Comparison of ENCODE assay signal across 11 cellular contexts in genomic region chr10:59991117-59991516, GRCh38.
DNase-seq lines count a peak whose midpoint lies in the region; ATAC-seq and TF ChIP-seq lines count a peak whose summit lies in the region.
"Had no signal": no experiment of that assay in that cellular context is flagged by ENCODE, and none has a peak within 500 bp of the region (broad histone marks: within the 10 kb centered on the region; RNA-seq: fewer than 3 reads in every experiment).

No MANE protein-coding gene starts in this region.

- H3K36me3 ChIP-seq in endocrine pancreas (ENCODE audit: control insufficient read depth, insufficient read depth, low read length): no peaks in the 10 kb centered on the region
- no peaks in the 10 kb centered on the region for H3K36me3 ChIP-seq in heart right ventricle
- H3K36me3 ChIP-seq: neutrophil had no signal

- H3K4me3 Mint-ChIP-seq in type B pancreatic cell: peak overlapping the region; percentile 18
- H3K4me3 Mint-ChIP-seq: activated naive CD8-positive, alpha-beta T cell had no signal

- peaks cover 3% of the 10 kb centered on the region for H3K36me3 Mint-ChIP-seq in type B pancreatic cell
- H3K36me3 Mint-ChIP-seq: activated naive CD8-positive, alpha-beta T cell had no signal

- peak overlapping the region; percentile 94 for H3K27ac Mint-ChIP-seq in type B pancreatic cell
- H3K27ac Mint-ChIP-seq: activated naive CD8-positive, alpha-beta T cell had no signal

- H3K4me1 Mint-ChIP-seq in type B pancreatic cell (ENCODE audit: unreplicated experiment): peaks cover 22% of the 10 kb centered on the region

- TF ChIP-seq CTCF in type B pancreatic cell (conservative IDR thresholded peaks at IDR 0.05) (no peak), heart right ventricle (IDR thresholded peaks at IDR 0.05) (no peak)

- H3K4me3 ChIP-seq in endocrine pancreas (ENCODE audit: control insufficient read depth, insufficient read depth, low read length) (peak overlapping the region; percentile 68), heart right ventricle (no peak overlapping the region)

- intact Hi-C loops in heart right ventricle (cut with DNase I): no loop called here

- DNase-seq in NCI-H1417 (lab: John Stamatoyannopoulos, UW): peak; percentile 23 to 70 (median 27)
- DNase-seq in NCI-H1417 treated with DMSO at 0.1 percent for 48 hours (lab: John Stamatoyannopoulos, UW): no peak
- DNase-seq in NCI-H748 (lab: John Stamatoyannopoulos, UW; ENCODE audit: unreplicated experiment): peak; percentile 94
- DNase-seq in type B pancreatic cell (ENCODE audit: extremely low spot score, unreplicated experiment): no peak
- no peak for DNase-seq in H4 (ENCODE audit: low spot score)
- no peak for DNase-seq in heart right ventricle
- DNase-seq: cerebellar nuclear complex had no signal

- no peak overlapping the region for H3K9ac ChIP-seq in endocrine pancreas (ENCODE audit: control insufficient read depth, insufficient read depth, low read length)

- no peak overlapping the region for H3K27ac ChIP-seq in heart right ventricle
- H3K27ac ChIP-seq: neutrophil had no signal

- H3K9me3 ChIP-seq in endocrine pancreas (ENCODE audit: control insufficient read depth, low read length) (no peaks in the 10 kb centered on the region), heart right ventricle (peaks cover 0 to 11% (median 4%) of the 10 kb centered on the region in 11 donors)
- H3K9me3 ChIP-seq: neutrophil had no signal

- H3K4me1 ChIP-seq in endocrine pancreas (ENCODE audit: control insufficient read depth, insufficient read depth, low read length) (no peaks in the 10 kb centered on the region), heart right ventricle (peaks cover 0 to 7% (median 0%) of the 10 kb centered on the region in 9 donors)

- peaks cover 8% of the 10 kb centered on the region for H3K9me3 Mint-ChIP-seq in type B pancreatic cell

- H3K27me3 Mint-ChIP-seq in type B pancreatic cell: no peaks in the 10 kb centered on the region

- ATAC-seq in GM18867 (IDR thresholded peaks at IDR 0.05; ENCODE audit: unreplicated experiment): no peak
- ATAC-seq in heart right ventricle: no peak

- H3K27me3 ChIP-seq in endocrine pancreas (ENCODE audit: control insufficient read depth, insufficient read depth, low read length) (no peaks in the 10 kb centered on the region), heart right ventricle (no peaks in the 10 kb centered on the region)
- H3K27me3 ChIP-seq: neutrophil had no signal

Comparison
In these comparisons a context has a peak if more than half of its experiments do, and no peak if none do; other contexts are left out.
1. DNase-seq: peak in NCI-H1417 (3 of 3) and NCI-H748 (single experiment); none in NCI-H1417 treated with DMSO at 0.1 percent for 48 hours (single experiment), type B pancreatic cell (single experiment), H4 (single experiment) and heart right ventricle (0 of 2).